ENCODE assay signal across 18 cellular contexts in the genomic region with DNA sequence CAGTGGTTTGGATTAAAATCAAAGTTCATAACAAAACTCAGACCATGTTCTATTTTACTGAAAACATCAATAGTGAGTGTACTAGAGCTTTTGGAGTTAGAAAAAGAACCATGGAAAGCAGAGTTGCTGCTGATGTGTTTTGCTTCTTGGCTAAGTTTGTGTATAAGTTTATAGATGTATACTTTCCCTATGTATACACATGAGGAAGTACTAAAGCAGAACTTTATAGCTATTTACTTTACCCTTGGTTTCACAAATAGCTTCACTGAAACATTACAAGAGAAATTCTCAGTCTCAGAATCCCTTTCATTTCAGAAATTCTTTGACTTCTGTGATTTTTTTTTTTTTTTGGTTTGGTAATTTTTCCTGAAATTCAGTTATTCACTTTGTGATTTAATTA.
DNase-seq lines count a peak whose midpoint lies in the region; ATAC-seq and TF ChIP-seq lines count a peak whose summit lies in the region.
"Had no signal": no experiment of that assay in that cellular context is flagged by ENCODE, and none has a peak within 500 bp of the region (broad histone marks: within the 10 kb centered on the region; RNA-seq: fewer than 3 reads in every experiment).

No MANE protein-coding gene starts in this region.

- intact Hi-C loops in ascending aorta (cut with DNase I) = no loop called here
- intact Hi-C loops in tibial artery (cut with DNase I; ENCODE audit: low total_unique reads) = no loop called here

- H3K27me3 ChIP-seq in ascending aorta (no peaks in the 10 kb centered on the region), hepatocyte (no peaks in the 10 kb centered on the region), tibial artery (no peaks in the 10 kb centered on the region)

- no peaks in the 10 kb centered on the region for H3K9me3 ChIP-seq in HEK293 (ENCODE audit: control insufficient read depth, insufficient read depth, low read depth, low read length)
- no peaks in the 10 kb centered on the region for H3K9me3 ChIP-seq in ascending aorta
- H3K9me3 ChIP-seq in hepatocyte (ENCODE audit: low read depth) = no peaks in the 10 kb centered on the region
- peaks cover 0 to 3% (median 3%) of the 10 kb centered on the region in 3 donors for H3K9me3 ChIP-seq in tibial artery

- H3K36me3 ChIP-seq in HEK293 (ENCODE audit: control insufficient read depth in 2 of 2, insufficient read depth in 1 of 2, low read length in 2 of 2) (no peaks in the 10 kb centered on the region), ascending aorta (no peaks in the 10 kb centered on the region), hepatocyte (replicated peaks; ENCODE audit: insufficient read depth, low read depth) (no peaks in the 10 kb centered on the region), tibial artery (no peaks in the 10 kb centered on the region)

- H3K4me2 ChIP-seq in hepatocyte = peak overlapping the region; percentile 0

- no peaks in the 10 kb centered on the region for H4K20me1 ChIP-seq in hepatocyte (ENCODE audit: insufficient read depth, poor library complexity, severe bottlenecking)

- DNase-seq in ascending aorta (ENCODE audit: low spot score in 2 of 2) (no peak), hepatocyte (ENCODE audit: low spot score) (no peak), tibial artery (no peak), immature natural killer cell (no peak)
- DNase-seq: KG1, MM.1S, NCI-H1048, NCI-H1417 treated with DMSO at 0.1 percent for 48 hours, NCI-H1694 treated with DMSO at 0.1 percent for 48 hours, NCI-H2081, NCI-H2227 treated with DMSO at 0.1 percent for 48 hours, NCI-H526 treated with DMSO at 0.1 percent for 48 hours, PC-3, T-cell had no signal

- no peak for ATAC-seq in HG02981 (IDR thresholded peaks at IDR 0.05; ENCODE audit: unreplicated experiment)
- no peak for ATAC-seq in HG03442 (IDR thresholded peaks at IDR 0.05; ENCODE audit: unreplicated experiment)
- ATAC-seq: PC-3, T-cell had no signal

- TF ChIP-seq CTCF in HEK293 (tag by site-specific recombination; IDR thresholded peaks at IDR 0.05) (no peak), ascending aorta (IDR thresholded peaks at IDR 0.05) (no peak), hepatocyte (IDR thresholded peaks at IDR 0.05; ENCODE audit: poor library complexity) (no peak), tibial artery (IDR thresholded peaks at IDR 0.05) (no peak)

- H3K36me3 Mint-ChIP-seq in immature natural killer cell = no peaks in the 10 kb centered on the region
- H3K36me3 Mint-ChIP-seq: T-cell had no signal

- no peak overlapping the region for H3K4me3 Mint-ChIP-seq in immature natural killer cell
- H3K4me3 Mint-ChIP-seq: B cell, T-cell had no signal

- H3K79me2 ChIP-seq in hepatocyte = peaks cover 31% of the 10 kb centered on the region

- H3K27ac ChIP-seq in HEK293 (ENCODE audit: extremely low read depth, low read depth, low read length) = no peak overlapping the region
- H3K27ac ChIP-seq in ascending aorta = peak overlapping the region; percentile 15 to 47
- H3K27ac ChIP-seq in hepatocyte = no peak overlapping the region
- peak overlapping the region; percentile 9 to 33 for H3K27ac ChIP-seq in tibial artery

- no peaks in the 10 kb centered on the region for H3K4me1 Mint-ChIP-seq in immature natural killer cell
- H3K4me1 Mint-ChIP-seq: B cell, T-cell had no signal

- H3K9me3 Mint-ChIP-seq in immature natural killer cell = peaks cover 0 to 3% (median 0%) of the 10 kb centered on the region in 6 donors

- no peak overlapping the region for H2AFZ ChIP-seq in hepatocyte

- H3K27ac Mint-ChIP-seq in immature natural killer cell = no peak overlapping the region
- H3K27ac Mint-ChIP-seq: B cell, T-cell had no signal

- no peak overlapping the region for H3K4me3 ChIP-seq in HEK293 (ENCODE audit: low read depth, low read length)
- H3K4me3 ChIP-seq in ascending aorta = no peak overlapping the region
- no peak overlapping the region for H3K4me3 ChIP-seq in hepatocyte
- H3K4me3 ChIP-seq in tibial artery = no peak overlapping the region

- POLR2A ChIA-PET in HEK293 (lab: Yijun Ruan, JAX) = interaction anchor here (0.7 kb wide), 1 partner anchor 90 kb away, joined by 3 read pairs; no protein-coding TSS in a partner anchor

- CTCF ChIA-PET in HEK293 (lab: Yijun Ruan, JAX) = no interaction called here

- H3K9me2 ChIP-seq in hepatocyte (replicated peaks; ENCODE audit: insufficient read depth) = no peaks in the 10 kb centered on the region

- H3K4me1 ChIP-seq in HEK293 (ENCODE audit: control insufficient read depth, insufficient read depth, low read length) (no peaks in the 10 kb centered on the region; the same call in 1 of the 2 replicates), ascending aorta (peaks cover 0 to 10% of the 10 kb centered on the region in 2 donors), hepatocyte (ENCODE audit: insufficient read depth) (peaks cover 6% of the 10 kb centered on the region), tibial artery (peaks cover 0 to 57% (median 11%) of the 10 kb centered on the region in 4 donors)

- H3K27me3 Mint-ChIP-seq in immature natural killer cell (ENCODE audit: low read depth in 3 of 3) = peaks cover 0 to 3% (median 0%) of the 10 kb centered on the region in 3 donors
- H3K27me3 Mint-ChIP-seq: B cell had no signal

TF ChIP-seq in HEK293, 187 proteins besides CTCF, POLR2A, EP300 and RAD21:
- no peak for TF ChIP-seq ZNF24 (tag by site-specific recombination; IDR thresholded peaks at IDR 0.05)
- TF ChIP-seq, protein P1, sequence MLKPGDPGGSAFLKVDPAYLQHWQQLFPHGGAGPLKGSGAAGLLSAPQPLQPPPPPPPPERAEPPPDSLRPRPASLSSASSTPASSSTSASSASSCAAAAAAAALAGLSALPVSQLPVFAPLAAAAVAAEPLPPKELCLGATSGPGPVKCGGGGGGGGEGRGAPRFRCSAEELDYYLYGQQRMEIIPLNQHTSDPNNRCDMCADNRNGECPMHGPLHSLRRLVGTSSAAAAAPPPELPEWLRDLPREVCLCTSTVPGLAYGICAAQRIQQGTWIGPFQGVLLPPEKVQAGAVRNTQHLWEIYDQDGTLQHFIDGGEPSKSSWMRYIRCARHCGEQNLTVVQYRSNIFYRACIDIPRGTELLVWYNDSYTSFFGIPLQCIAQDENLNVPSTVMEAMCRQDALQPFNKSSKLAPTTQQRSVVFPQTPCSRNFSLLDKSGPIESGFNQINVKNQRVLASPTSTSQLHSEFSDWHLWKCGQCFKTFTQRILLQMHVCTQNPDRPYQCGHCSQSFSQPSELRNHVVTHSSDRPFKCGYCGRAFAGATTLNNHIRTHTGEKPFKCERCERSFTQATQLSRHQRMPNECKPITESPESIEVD (tag by site-specific recombination; IDR thresholded peaks at IDR 0.05) = peak; percentile 44; the same call in 1 of the 2 replicates
- TF ChIP-seq WT1 (tag by site-specific recombination; IDR thresholded peaks at IDR 0.05) = no peak
TF ChIP-seq in HEK293: peak in this region for 1.

Comparison
In these comparisons a context has a peak if more than half of its experiments do, and no peak if none do; other contexts are left out.
1. H3K27ac ChIP-seq: peak in ascending aorta (2 of 2) and tibial artery (2 of 2); none in HEK293 (single experiment) and hepatocyte (single experiment).